Comparison of ENCODE assay signal across 1 cellular context in the genomic region with DNA sequence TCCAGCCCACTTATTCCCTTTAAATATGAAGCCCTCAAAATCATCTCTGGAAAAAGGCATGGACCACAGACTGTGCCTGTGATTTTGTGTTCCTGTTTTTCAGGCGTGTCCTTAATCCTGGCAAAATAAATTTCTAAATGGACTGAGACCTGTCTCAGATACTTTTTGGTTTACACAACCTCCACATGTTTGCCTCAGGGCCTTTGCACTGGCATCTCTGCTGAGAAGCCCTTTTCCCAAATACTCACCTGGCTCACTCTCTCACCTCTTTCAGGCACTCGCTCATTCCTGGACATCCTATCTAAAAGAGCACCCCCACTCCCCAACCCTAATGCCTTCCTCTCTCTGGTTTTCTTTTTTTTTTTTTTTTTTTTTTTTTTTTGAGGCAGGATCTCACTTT.
TF ChIP-seq lines count a peak whose summit lies in the region.

No MANE protein-coding gene starts in this region.

TF ChIP-seq in GM23338, 12 proteins besides CTCF, POLR2A, EP300 and RAD21 (continued from another document):
- TF ChIP-seq, protein P1, sequence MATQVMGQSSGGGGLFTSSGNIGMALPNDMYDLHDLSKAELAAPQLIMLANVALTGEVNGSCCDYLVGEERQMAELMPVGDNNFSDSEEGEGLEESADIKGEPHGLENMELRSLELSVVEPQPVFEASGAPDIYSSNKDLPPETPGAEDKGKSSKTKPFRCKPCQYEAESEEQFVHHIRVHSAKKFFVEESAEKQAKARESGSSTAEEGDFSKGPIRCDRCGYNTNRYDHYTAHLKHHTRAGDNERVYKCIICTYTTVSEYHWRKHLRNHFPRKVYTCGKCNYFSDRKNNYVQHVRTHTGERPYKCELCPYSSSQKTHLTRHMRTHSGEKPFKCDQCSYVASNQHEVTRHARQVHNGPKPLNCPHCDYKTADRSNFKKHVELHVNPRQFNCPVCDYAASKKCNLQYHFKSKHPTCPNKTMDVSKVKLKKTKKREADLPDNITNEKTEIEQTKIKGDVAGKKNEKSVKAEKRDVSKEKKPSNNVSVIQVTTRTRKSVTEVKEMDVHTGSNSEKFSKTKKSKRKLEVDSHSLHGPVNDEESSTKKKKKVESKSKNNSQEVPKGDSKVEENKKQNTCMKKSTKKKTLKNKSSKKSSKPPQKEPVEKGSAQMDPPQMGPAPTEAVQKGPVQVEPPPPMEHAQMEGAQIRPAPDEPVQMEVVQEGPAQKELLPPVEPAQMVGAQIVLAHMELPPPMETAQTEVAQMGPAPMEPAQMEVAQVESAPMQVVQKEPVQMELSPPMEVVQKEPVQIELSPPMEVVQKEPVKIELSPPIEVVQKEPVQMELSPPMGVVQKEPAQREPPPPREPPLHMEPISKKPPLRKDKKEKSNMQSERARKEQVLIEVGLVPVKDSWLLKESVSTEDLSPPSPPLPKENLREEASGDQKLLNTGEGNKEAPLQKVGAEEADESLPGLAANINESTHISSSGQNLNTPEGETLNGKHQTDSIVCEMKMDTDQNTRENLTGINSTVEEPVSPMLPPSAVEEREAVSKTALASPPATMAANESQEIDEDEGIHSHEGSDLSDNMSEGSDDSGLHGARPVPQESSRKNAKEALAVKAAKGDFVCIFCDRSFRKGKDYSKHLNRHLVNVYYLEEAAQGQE (IDR thresholded peaks at IDR 0.05; ENCODE audit: unreplicated experiment): no peak
- TF ChIP-seq JUNB (IDR thresholded peaks at IDR 0.05; ENCODE audit: unreplicated experiment) (no peak), ZNF331 (CRISPR knock-in tag; IDR thresholded peaks at IDR 0.05; ENCODE audit: low read depth) (no peak), ZNF114 (CRISPR knock-in tag; IDR thresholded peaks at IDR 0.05) (no peak), CREB1 (CRISPR knock-in tag; IDR thresholded peaks at IDR 0.05; ENCODE audit: low read depth) (no peak), EZH2 (IDR thresholded peaks at IDR 0.05; ENCODE audit: low read depth, unreplicated experiment) (no peak)
- TF ChIP-seq, protein P2, sequence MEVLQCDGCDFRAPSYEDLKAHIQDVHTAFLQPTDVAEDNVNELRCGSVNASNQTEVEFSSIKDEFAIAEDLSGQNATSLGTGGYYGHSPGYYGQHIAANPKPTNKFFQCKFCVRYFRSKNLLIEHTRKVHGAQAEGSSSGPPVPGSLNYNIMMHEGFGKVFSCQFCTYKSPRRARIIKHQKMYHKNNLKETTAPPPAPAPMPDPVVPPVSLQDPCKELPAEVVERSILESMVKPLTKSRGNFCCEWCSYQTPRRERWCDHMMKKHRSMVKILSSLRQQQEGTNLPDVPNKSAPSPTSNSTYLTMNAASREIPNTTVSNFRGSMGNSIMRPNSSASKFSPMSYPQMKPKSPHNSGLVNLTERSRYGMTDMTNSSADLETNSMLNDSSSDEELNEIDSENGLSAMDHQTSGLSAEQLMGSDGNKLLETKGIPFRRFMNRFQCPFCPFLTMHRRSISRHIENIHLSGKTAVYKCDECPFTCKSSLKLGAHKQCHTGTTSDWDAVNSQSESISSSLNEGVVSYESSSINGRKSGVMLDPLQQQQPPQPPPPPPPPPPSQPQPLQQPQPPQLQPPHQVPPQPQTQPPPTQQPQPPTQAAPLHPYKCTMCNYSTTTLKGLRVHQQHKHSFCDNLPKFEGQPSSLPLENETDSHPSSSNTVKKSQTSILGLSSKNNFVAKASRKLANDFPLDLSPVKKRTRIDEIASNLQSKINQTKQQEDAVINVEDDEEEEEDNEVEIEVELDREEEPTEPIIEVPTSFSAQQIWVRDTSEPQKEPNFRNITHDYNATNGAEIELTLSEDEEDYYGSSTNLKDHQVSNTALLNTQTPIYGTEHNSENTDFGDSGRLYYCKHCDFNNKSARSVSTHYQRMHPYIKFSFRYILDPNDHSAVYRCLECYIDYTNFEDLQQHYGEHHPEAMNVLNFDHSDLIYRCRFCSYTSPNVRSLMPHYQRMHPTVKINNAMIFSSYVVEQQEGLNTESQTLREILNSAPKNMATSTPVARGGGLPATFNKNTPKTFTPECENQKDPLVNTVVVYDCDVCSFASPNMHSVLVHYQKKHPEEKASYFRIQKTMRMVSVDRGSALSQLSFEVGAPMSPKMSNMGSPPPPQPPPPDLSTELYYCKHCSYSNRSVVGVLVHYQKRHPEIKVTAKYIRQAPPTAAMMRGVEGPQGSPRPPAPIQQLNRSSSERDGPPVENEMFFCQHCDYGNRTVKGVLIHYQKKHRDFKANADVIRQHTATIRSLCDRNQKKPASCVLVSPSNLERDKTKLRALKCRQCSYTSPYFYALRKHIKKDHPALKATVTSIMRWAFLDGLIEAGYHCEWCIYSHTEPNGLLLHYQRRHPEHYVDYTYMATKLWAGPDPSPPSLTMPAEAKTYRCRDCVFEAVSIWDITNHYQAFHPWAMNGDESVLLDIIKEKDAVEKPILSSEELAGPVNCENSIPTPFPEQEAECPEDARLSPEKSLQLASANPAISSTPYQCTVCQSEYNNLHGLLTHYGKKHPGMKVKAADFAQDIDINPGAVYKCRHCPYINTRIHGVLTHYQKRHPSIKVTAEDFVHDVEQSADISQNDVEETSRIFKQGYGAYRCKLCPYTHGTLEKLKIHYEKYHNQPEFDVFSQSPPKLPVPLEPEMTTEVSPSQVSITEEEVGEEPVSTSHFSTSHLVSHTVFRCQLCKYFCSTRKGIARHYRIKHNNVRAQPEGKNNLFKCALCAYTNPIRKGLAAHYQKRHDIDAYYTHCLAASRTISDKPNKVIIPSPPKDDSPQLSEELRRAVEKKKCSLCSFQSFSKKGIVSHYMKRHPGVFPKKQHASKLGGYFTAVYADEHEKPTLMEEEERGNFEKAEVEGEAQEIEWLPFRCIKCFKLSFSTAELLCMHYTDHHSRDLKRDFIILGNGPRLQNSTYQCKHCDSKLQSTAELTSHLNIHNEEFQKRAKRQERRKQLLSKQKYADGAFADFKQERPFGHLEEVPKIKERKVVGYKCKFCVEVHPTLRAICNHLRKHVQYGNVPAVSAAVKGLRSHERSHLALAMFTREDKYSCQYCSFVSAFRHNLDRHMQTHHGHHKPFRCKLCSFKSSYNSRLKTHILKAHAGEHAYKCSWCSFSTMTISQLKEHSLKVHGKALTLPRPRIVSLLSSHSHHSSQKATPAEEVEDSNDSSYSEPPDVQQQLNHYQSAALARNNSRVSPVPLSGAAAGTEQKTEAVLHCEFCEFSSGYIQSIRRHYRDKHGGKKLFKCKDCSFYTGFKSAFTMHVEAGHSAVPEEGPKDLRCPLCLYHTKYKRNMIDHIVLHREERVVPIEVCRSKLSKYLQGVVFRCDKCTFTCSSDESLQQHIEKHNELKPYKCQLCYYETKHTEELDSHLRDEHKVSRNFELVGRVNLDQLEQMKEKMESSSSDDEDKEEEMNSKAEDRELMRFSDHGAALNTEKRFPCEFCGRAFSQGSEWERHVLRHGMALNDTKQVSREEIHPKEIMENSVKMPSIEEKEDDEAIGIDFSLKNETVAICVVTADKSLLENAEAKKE (CRISPR knock-in tag; IDR thresholded peaks at IDR 0.05): no peak
- TF ChIP-seq, protein P3, sequence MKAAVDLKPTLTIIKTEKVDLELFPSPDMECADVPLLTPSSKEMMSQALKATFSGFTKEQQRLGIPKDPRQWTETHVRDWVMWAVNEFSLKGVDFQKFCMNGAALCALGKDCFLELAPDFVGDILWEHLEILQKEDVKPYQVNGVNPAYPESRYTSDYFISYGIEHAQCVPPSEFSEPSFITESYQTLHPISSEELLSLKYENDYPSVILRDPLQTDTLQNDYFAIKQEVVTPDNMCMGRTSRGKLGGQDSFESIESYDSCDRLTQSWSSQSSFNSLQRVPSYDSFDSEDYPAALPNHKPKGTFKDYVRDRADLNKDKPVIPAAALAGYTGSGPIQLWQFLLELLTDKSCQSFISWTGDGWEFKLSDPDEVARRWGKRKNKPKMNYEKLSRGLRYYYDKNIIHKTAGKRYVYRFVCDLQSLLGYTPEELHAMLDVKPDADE (IDR thresholded peaks at IDR 0.05): no peak
